ENCODE assay signal across 8 cellular contexts in the genomic region with DNA sequence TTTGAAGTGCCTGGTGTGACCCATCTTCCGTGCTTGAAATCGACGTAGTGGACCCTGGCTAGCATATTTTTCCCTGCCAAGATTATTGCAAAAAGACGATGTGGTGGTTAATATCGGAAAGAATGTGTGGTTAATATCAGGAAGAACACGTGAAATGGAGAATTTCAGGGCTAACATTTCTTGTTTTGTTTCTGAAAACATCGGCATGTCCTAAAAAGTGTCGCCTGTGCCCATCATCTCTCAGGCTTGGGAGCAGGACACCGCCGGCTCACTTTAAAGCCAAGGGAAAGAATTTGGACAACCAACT. TPM values are rescaled to one million over a fixed set of nuclear protein-coding genes. Genes with fewer than 3 reads are reported as not detected.
DNase-seq lines count a peak whose midpoint lies in the region; ATAC-seq, FAIRE-seq and TF ChIP-seq lines count a peak whose summit lies in the region.

No MANE protein-coding gene starts in this region.

- no peak for FAIRE-seq in endothelial cell of umbilical vein (lab: Jason Lieb, UNC)

- CTCF ChIA-PET in CD8-positive, alpha-beta memory T cell (lab: Charles Lee), result interaction anchor here (0.6 to 2.3 kb wide), 22 partner anchors 8 to 335 kb away, joined by 3 to 23 read pairs (median 4); a partner anchor contains a TSS
- CTCF ChIA-PET in PC-3 (lab: Charles Lee) (interaction anchor here (0.6 to 1.1 kb wide), 6 partner anchors 8 to 204 kb away, joined by 3 to 10 read pairs (median 3); a partner anchor contains a TSS), endothelial cell of umbilical vein (lab: Charles Lee) (interaction anchor here (0.6 to 1.5 kb wide), 21 partner anchors 9 to 313 kb away, joined by 3 to 19 read pairs (median 5); a partner anchor contains a TSS)

- peak overlapping the region; percentile 96 for H2AFZ ChIP-seq in PC-3 (ENCODE audit: low read length)
- peak overlapping the region; percentile 9 for H2AFZ ChIP-seq in endothelial cell of umbilical vein (ENCODE audit: low read depth, low read length)
- peak overlapping the region; percentile 71 for H2AFZ ChIP-seq in parathyroid adenoma

- H3K4me3 Mint-ChIP-seq in CD8-positive, alpha-beta memory T cell, result peak overlapping the region; percentile 82 to 97 (median 88)

- peak overlapping the region; percentile 93 for H3K4me2 ChIP-seq in PC-3 (ENCODE audit: low read length)
- H3K4me2 ChIP-seq in endothelial cell of umbilical vein (ENCODE audit: insufficient read depth, low read length), result peak overlapping the region; percentile 33
- peak overlapping the region; percentile 95 for H3K4me2 ChIP-seq in parathyroid adenoma (ENCODE audit: low read length)

- no peak for TF ChIP-seq POLR2A in endothelial cell of umbilical vein (IDR thresholded peaks at IDR 0.05; ENCODE audit: low read depth, low read length)

- intact Hi-C loops in PC-3 (cut with micrococcal nuclease) (loop anchor here (5.0 kb wide), 1 partner anchor 59 kb away; a partner anchor contains a TSS), endothelial cell of umbilical vein (cut with micrococcal nuclease) (loop anchor here (1.0 to 10.0 kb wide), 4 partner anchors 15 to 377 kb away; a partner anchor contains a TSS)

- dilution Hi-C loops in endothelial cell of umbilical vein (cut with MboI; ENCODE audit: extremely low pct_ligation_motif_present, low sequenced_read_pairs), result no loop called here

- H3F3A ChIP-seq in PC-3 (ENCODE audit: low read length, unreplicated experiment), result no peaks in the 10 kb centered on the region

- no peaks in the 10 kb centered on the region for H3K27me3 Mint-ChIP-seq in CD8-positive, alpha-beta memory T cell

- H3K4me3 ChIP-seq in CD8-positive, alpha-beta memory T cell (ENCODE audit: low read length), result peak overlapping the region; percentile 65
- H3K4me3 ChIP-seq in PC-3 (ENCODE audit: low read length), result peak overlapping the region; percentile 86
- peak overlapping the region in 1 of 3 experiments; percentile 69 for H3K4me3 ChIP-seq in endothelial cell of umbilical vein (replicated peaks in 1 of 3; ENCODE audit: insufficient read depth in 1 of 3, low read depth in 1 of 3, low read length in 3 of 3)
- H3K4me3 ChIP-seq in parathyroid adenoma (ENCODE audit: low read depth, low read length), result peak overlapping the region; percentile 87

- H3K27ac ChIP-seq in CD8-positive, alpha-beta memory T cell (ENCODE audit: low read depth, low read length), result no peak overlapping the region
- H3K27ac ChIP-seq in PC-3 (ENCODE audit: low read length) (no peak overlapping the region), endothelial cell of umbilical vein (ENCODE audit: insufficient read depth, low read depth, low read length) (no peak overlapping the region), parathyroid adenoma (peak overlapping the region; percentile 86)

- POLR2A ChIA-PET in CD8-positive, alpha-beta memory T cell (lab: Charles Lee), result interaction anchor here (0.7 to 1.6 kb wide), 9 partner anchors 13 to 255 kb away, joined by 3 to 15 read pairs (median 6); a partner anchor contains a TSS
- POLR2A ChIA-PET in PC-3 (lab: Charles Lee; ENCODE audit: unreplicated experiment) (interaction anchor here (0.6 to 1.0 kb wide), 9 partner anchors 14 to 153 kb away, joined by 3 to 5 read pairs (median 4); a partner anchor contains a TSS), endothelial cell of umbilical vein (lab: Charles Lee) (interaction anchor here (1.1 kb wide), 1 partner anchor 116 kb away, joined by 3 read pairs; no protein-coding TSS in a partner anchor)

- peaks cover 16% of the 10 kb centered on the region for H3K4me1 ChIP-seq in CD8-positive, alpha-beta memory T cell (ENCODE audit: insufficient read depth, low read length)
- H3K4me1 ChIP-seq in PC-3 (ENCODE audit: insufficient read depth, low read length) (peaks cover 21% of the 10 kb centered on the region), endothelial cell of umbilical vein (ENCODE audit: control insufficient read depth, extremely low read depth, insufficient read depth, low read length) (peaks cover 6% of the 10 kb centered on the region), parathyroid adenoma (peaks cover 4% of the 10 kb centered on the region)

- BruUV-seq in PC-3 (replicated peaks; lab: Mats Ljungman, UMichigan), result no TSS peak
- BruUV-seq in endothelial cell of umbilical vein (replicated peaks; lab: Mats Ljungman, UMichigan), result no TSS peak

- H4K20me1 ChIP-seq in PC-3 (ENCODE audit: low read length), result peaks cover 8% of the 10 kb centered on the region; the same call in 1 of the 2 replicates
- H4K20me1 ChIP-seq in endothelial cell of umbilical vein (replicated peaks; ENCODE audit: control insufficient read depth, extremely low read depth, insufficient read depth, low read length), result no peaks in the 10 kb centered on the region

- TF ChIP-seq CTCF in PC-3 (conservative IDR thresholded peaks at IDR 0.05; ENCODE audit: low read depth, low read length) (no peak), endothelial cell of umbilical vein (IDR thresholded peaks at IDR 0.05; ENCODE audit: extremely low read depth in 1 of 2, insufficient read depth in 1 of 2, low read depth in 1 of 2, low read length in 2 of 2) (no peak), parathyroid adenoma (IDR thresholded peaks at IDR 0.05) (no peak)

- no peak overlapping the region for H3K9ac ChIP-seq in PC-3 (ENCODE audit: low read length)
- H3K9ac ChIP-seq in endothelial cell of umbilical vein (replicated peaks; ENCODE audit: extremely low read depth, insufficient read depth, low read length), result no peak overlapping the region
- no peak overlapping the region for H3K9ac ChIP-seq in parathyroid adenoma

- peak overlapping the region; percentile 69 to 96 (median 85) for H3K27ac Mint-ChIP-seq in CD8-positive, alpha-beta memory T cell

- no peaks in the 10 kb centered on the region for H3K9me1 ChIP-seq in endothelial cell of umbilical vein (replicated peaks; ENCODE audit: control insufficient read depth, extremely low read depth, insufficient read depth, low read length)

- H3K36me3 Mint-ChIP-seq in CD8-positive, alpha-beta memory T cell, result peaks cover 0 to 5% (median 0%) of the 10 kb centered on the region in 3 donors

- H3K79me2 ChIP-seq in PC-3 (ENCODE audit: low read length), result peaks cover 17% of the 10 kb centered on the region
- H3K79me2 ChIP-seq in endothelial cell of umbilical vein (ENCODE audit: control insufficient read depth, insufficient read depth, low read length), result peaks cover 2% of the 10 kb centered on the region
- H3K79me2 ChIP-seq in parathyroid adenoma, result no peaks in the 10 kb centered on the region

- no peak for DNase-seq in CD8-positive, alpha-beta memory T cell
- DNase-seq in PC-3, result no peak
- DNase-seq in endothelial cell of umbilical vein (ENCODE audit: low read depth, low spot score), result no peak
- no peak for DNase-seq in DMS153 treated with DMSO at 0.1 percent for 48 hours (lab: John Stamatoyannopoulos, UW; ENCODE audit: unreplicated experiment)
- DNase-seq in SHP77 treated with DMSO at 0.1 percent for 48 hours (lab: John Stamatoyannopoulos, UW), result no peak
- DNase-seq in OCI-M2 (lab: John Stamatoyannopoulos, UW; ENCODE audit: unreplicated experiment), result no peak

- H3K27me3 ChIP-seq in CD8-positive, alpha-beta memory T cell (ENCODE audit: insufficient read depth, low read length, poor library complexity, severe bottlenecking), result no peaks in the 10 kb centered on the region
- no peaks in the 10 kb centered on the region for H3K27me3 ChIP-seq in PC-3 (ENCODE audit: low read length)
- H3K27me3 ChIP-seq in endothelial cell of umbilical vein (ENCODE audit: control insufficient read depth in 2 of 2, insufficient read depth in 2 of 2, low read length in 2 of 2), result no peaks in the 10 kb centered on the region
- H3K27me3 ChIP-seq in parathyroid adenoma (ENCODE audit: control insufficient read depth, insufficient read depth, low read length), result no peaks in the 10 kb centered on the region

- H3K9me3 ChIP-seq in CD8-positive, alpha-beta memory T cell (ENCODE audit: low read length), result no peaks in the 10 kb centered on the region
- H3K9me3 ChIP-seq in PC-3 (ENCODE audit: low read length), result no peaks in the 10 kb centered on the region
- H3K9me3 ChIP-seq in endothelial cell of umbilical vein (replicated peaks; ENCODE audit: control insufficient read depth, insufficient read depth, low read length), result no peaks in the 10 kb centered on the region
- H3K9me3 ChIP-seq in parathyroid adenoma (ENCODE audit: control insufficient read depth, low read length), result no peaks in the 10 kb centered on the region

- peaks cover 16 to 29% (median 22%) of the 10 kb centered on the region in 3 donors for H3K4me1 Mint-ChIP-seq in CD8-positive, alpha-beta memory T cell

- no peaks in the 10 kb centered on the region for H3K9me2 ChIP-seq in PC-3 (replicated peaks; ENCODE audit: low read length)

- no peak for ATAC-seq in PC-3
- no peak for ATAC-seq in HG02759 (IDR thresholded peaks at IDR 0.05; ENCODE audit: unreplicated experiment)

- H3K36me3 ChIP-seq in CD8-positive, alpha-beta memory T cell (ENCODE audit: insufficient read depth, low read length), result no peaks in the 10 kb centered on the region
- H3K36me3 ChIP-seq in PC-3 (ENCODE audit: low read depth, low read length) (no peaks in the 10 kb centered on the region), endothelial cell of umbilical vein (ENCODE audit: control insufficient read depth in 2 of 2, extremely low read depth in 1 of 2, insufficient read depth in 2 of 2, low read length in 2 of 2) (no peaks in the 10 kb centered on the region), parathyroid adenoma (ENCODE audit: control insufficient read depth, insufficient read depth, low read length) (no peaks in the 10 kb centered on the region)

- H3K9me3 Mint-ChIP-seq in CD8-positive, alpha-beta memory T cell, result no peaks in the 10 kb centered on the region

RNA-seq across cellular contexts. Expression of a gene that starts 0.3 kb away (rescaled TPM):
- 100 to 1,000 TPM; 117 to 127 TPM for total RNA-seq in CD8-positive, alpha-beta memory T cell
- polyA plus RNA-seq in CD8-positive, alpha-beta memory T cell, result 108 TPM
- 135 and 142 TPM in 2 replicates for total RNA-seq in PC-3 (2014; rRNA removed)
- 75.2 and 93.0 TPM in 2 replicates for total RNA-seq in endothelial cell of umbilical vein
- polyA plus RNA-seq in endothelial cell of umbilical vein, result 178 and 241 TPM in 2 replicates
- polyA plus RNA-seq in endothelial cell of umbilical vein (2011; cell fraction: cytosol; rRNA removed), result 153 and 181 TPM in 2 replicates
- 150 and 164 TPM in 2 replicates for polyA plus RNA-seq in endothelial cell of umbilical vein (2011; cell fraction: nucleus; rRNA removed)
- polyA plus RNA-seq in endothelial cell of umbilical vein (2012), result 106 and 108 TPM in 2 replicates
- polyA minus RNA-seq in endothelial cell of umbilical vein, result 41.9 and 53.2 TPM in 2 replicates
- polyA minus RNA-seq in endothelial cell of umbilical vein (2011; cell fraction: cytosol; rRNA and poly(A)+ RNA removed), result 39.0 TPM
- 8.4 and 18.0 TPM in 2 replicates for polyA minus RNA-seq in endothelial cell of umbilical vein (2011; cell fraction: nucleus; rRNA and poly(A)+ RNA removed)

RNA-seq across cellular contexts. Expression of a gene that starts 6.4 kb away (rescaled TPM):
- 1 to 10 TPM; 4.2 to 4.5 TPM for total RNA-seq in CD8-positive, alpha-beta memory T cell
- polyA plus RNA-seq in CD8-positive, alpha-beta memory T cell, result not detected
- total RNA-seq in PC-3 (2014; rRNA removed), result 46.8 and 52.2 TPM in 2 replicates
- 34.1 and 35.4 TPM in 2 replicates for total RNA-seq in endothelial cell of umbilical vein
- 56.0 and 91.1 TPM in 2 replicates for polyA plus RNA-seq in endothelial cell of umbilical vein
- polyA plus RNA-seq in endothelial cell of umbilical vein (2011; cell fraction: cytosol; rRNA removed), result 37.4 and 51.2 TPM in 2 replicates
- 50.0 and 55.7 TPM in 2 replicates for polyA plus RNA-seq in endothelial cell of umbilical vein (2011; cell fraction: nucleus; rRNA removed)
- 23.4 and 52.5 TPM in 2 replicates for polyA plus RNA-seq in endothelial cell of umbilical vein (2012)
- 22.6 and 24.3 TPM in 2 replicates for polyA minus RNA-seq in endothelial cell of umbilical vein
- polyA minus RNA-seq in endothelial cell of umbilical vein (2011; cell fraction: cytosol; rRNA and poly(A)+ RNA removed), result 7.6 TPM
- 9.2 and 19.1 TPM in 2 replicates for polyA minus RNA-seq in endothelial cell of umbilical vein (2011; cell fraction: nucleus; rRNA and poly(A)+ RNA removed)

RNA-seq across cellular contexts. Expression of a gene that starts 13.8 kb away (rescaled TPM):
- 10 to 100 TPM; 18.1 to 19.4 TPM for total RNA-seq in CD8-positive, alpha-beta memory T cell
- 7.3 TPM for polyA plus RNA-seq in CD8-positive, alpha-beta memory T cell
- total RNA-seq in PC-3 (2014; rRNA removed) (46.7 and 46.8 TPM in 2 replicates), endothelial cell of umbilical vein (33.7 and 36.9 TPM in 2 replicates)
- polyA plus RNA-seq in endothelial cell of umbilical vein, result 40.0 and 59.2 TPM in 2 replicates
- 14.3 and 27.7 TPM in 2 replicates for polyA plus RNA-seq in endothelial cell of umbilical vein (2011; cell fraction: cytosol; rRNA removed)
- 122 and 156 TPM in 2 replicates for polyA plus RNA-seq in endothelial cell of umbilical vein (2011; cell fraction: nucleus; rRNA removed)
- polyA plus RNA-seq in endothelial cell of umbilical vein (2012), result 22.3 and 37.7 TPM in 2 replicates
- 13.8 and 16.9 TPM in 2 replicates for polyA minus RNA-seq in endothelial cell of umbilical vein
- polyA minus RNA-seq in endothelial cell of umbilical vein (2011; cell fraction: cytosol; rRNA and poly(A)+ RNA removed), result 8.5 TPM
- 14.9 and 33.9 TPM in 2 replicates for polyA minus RNA-seq in endothelial cell of umbilical vein (2011; cell fraction: nucleus; rRNA and poly(A)+ RNA removed)

RNA-seq across cellular contexts. Expression of a gene that starts 13.9 kb away (rescaled TPM):
- 100 to 1,000 TPM; 122 to 125 TPM for total RNA-seq in CD8-positive, alpha-beta memory T cell
- polyA plus RNA-seq in CD8-positive, alpha-beta memory T cell, result 151 TPM
- total RNA-seq in PC-3 (2014; rRNA removed) (240 and 287 TPM in 2 replicates), endothelial cell of umbilical vein (96.6 and 116 TPM in 2 replicates)
- polyA plus RNA-seq in endothelial cell of umbilical vein, result 178 and 235 TPM in 2 replicates
- 114 and 120 TPM in 2 replicates for polyA plus RNA-seq in endothelial cell of umbilical vein (2011; cell fraction: cytosol; rRNA removed)
- 219 and 242 TPM in 2 replicates for polyA plus RNA-seq in endothelial cell of umbilical vein (2011; cell fraction: nucleus; rRNA removed)
- 102 and 112 TPM in 2 replicates for polyA plus RNA-seq in endothelial cell of umbilical vein (2012)
- 81.1 and 97.3 TPM in 2 replicates for polyA minus RNA-seq in endothelial cell of umbilical vein
- polyA minus RNA-seq in endothelial cell of umbilical vein (2011; cell fraction: cytosol; rRNA and poly(A)+ RNA removed), result 94.1 TPM
- polyA minus RNA-seq in endothelial cell of umbilical vein (2011; cell fraction: nucleus; rRNA and poly(A)+ RNA removed), result 35.2 and 44.9 TPM in 2 replicates

RNA-seq across cellular contexts. Expression of a gene that starts 14.7 kb away (rescaled TPM):
- 10 to 100 TPM; 26.8 to 27.6 TPM for total RNA-seq in CD8-positive, alpha-beta memory T cell
- 10.1 TPM for polyA plus RNA-seq in CD8-positive, alpha-beta memory T cell
- total RNA-seq in PC-3 (2014; rRNA removed), result 71.5 and 90.0 TPM in 2 replicates
- 18.6 and 22.9 TPM in 2 replicates for total RNA-seq in endothelial cell of umbilical vein
- 7.6 and 8.1 TPM in 2 replicates for polyA plus RNA-seq in endothelial cell of umbilical vein
- polyA plus RNA-seq in endothelial cell of umbilical vein (2011; cell fraction: cytosol; rRNA removed), result 6.1 and 10.3 TPM in 2 replicates
- 53.9 and 58.6 TPM in 2 replicates for polyA plus RNA-seq in endothelial cell of umbilical vein (2011; cell fraction: nucleus; rRNA removed)
- 6.4 and 10.3 TPM in 2 replicates for polyA plus RNA-seq in endothelial cell of umbilical vein (2012)
- polyA minus RNA-seq in endothelial cell of umbilical vein, result 4.6 and 6.7 TPM in 2 replicates
- 18.1 TPM for polyA minus RNA-seq in endothelial cell of umbilical vein (2011; cell fraction: cytosol; rRNA and poly(A)+ RNA removed)
- 6.9 and 9.7 TPM in 2 replicates for polyA minus RNA-seq in endothelial cell of umbilical vein (2011; cell fraction: nucleus; rRNA and poly(A)+ RNA removed)

Comparison
In these comparisons a context has a peak if more than half of its experiments do, and no peak if none do; other contexts are left out.
1. H2AFZ ChIP-seq: peak in every context shown above with its lines; median percentile 96 in PC-3; 71 in parathyroid adenoma; 9 in endothelial cell of umbilical vein.
2. H3K4me2 ChIP-seq: peak in every context shown above with its lines; median percentile 95 in parathyroid adenoma; 93 in PC-3; 33 in endothelial cell of umbilical vein.